Comparison of ENCODE assay signal across 31 cellular contexts in genomic region chr1:186152945-186153309, GRCh38.
A peak's percentile ranks its signal among the peaks of the same experiment; 100 is the strongest.
DNase-seq lines count a peak whose midpoint lies in the region.
"Had no signal": no experiment of that assay in that cellular context is flagged by ENCODE, and none has a peak within 500 bp of the region (broad histone marks: within the 10 kb centered on the region; RNA-seq: fewer than 3 reads in every experiment).

No MANE protein-coding gene starts in this region.

- no peak overlapping the region for H3K4me3 ChIP-seq in SJSA1
- H3K4me3 ChIP-seq: esophagus squamous epithelium, neural progenitor cell, SJCRH30, spleen, stomach had no signal

- no peaks in the 10 kb centered on the region for H3K27me3 ChIP-seq in SJSA1 (replicated peaks)
- H3K27me3 ChIP-seq: esophagus squamous epithelium, neural progenitor cell, SJCRH30, spleen, stomach had no signal

- H3K36me3 ChIP-seq in SJSA1: no peaks in the 10 kb centered on the region
- H3K36me3 ChIP-seq: esophagus squamous epithelium, neural progenitor cell, spleen, stomach had no signal

- peak overlapping the region; percentile 60 for H3K27ac ChIP-seq in SJSA1
- H3K27ac ChIP-seq: C4-2B, HL-60, neural progenitor cell, SJCRH30, spleen, stomach had no signal

- H3K4me1 ChIP-seq in SJSA1 (replicated peaks): peaks cover 45% of the 10 kb centered on the region
- H3K4me1 ChIP-seq: spleen, stomach had no signal

- no peaks in the 10 kb centered on the region for H3K9me3 ChIP-seq in SJSA1 (replicated peaks)
- H3K9me3 ChIP-seq: esophagus squamous epithelium, SJCRH30, spleen, stomach had no signal

- intact Hi-C loops in posterior vena cava (cut with DNase I): no loop called here

- peak; percentile 54 for DNase-seq in SIG-M5 treated with dmso at 0.1 percent for 504 hours (lab: John Stamatoyannopoulos, UW; ENCODE audit: unreplicated experiment)
- no peak for DNase-seq in SIG-M5 (lab: John Stamatoyannopoulos, UW)
- DNase-seq in SJSA1 (ENCODE audit: low read depth in 1 of 2, low spot score in 2 of 2): no peak
- DNase-seq in foreskin melanocyte: peak; percentile 50
- no peak for DNase-seq in SHP77 treated with DMSO at 0.1 percent for 48 hours (lab: John Stamatoyannopoulos, UW)
- no peak for DNase-seq in activated CD8-positive, alpha-beta memory T cell treated with anti-CD3 and anti-CD28 coated beads, Interleukin-2, amount 50 U/mL, for 48 hours
- no peak for DNase-seq in stimulated activated CD4-positive, alpha-beta T cell treated with anti-CD3 and anti-CD28 coated beads, Interleukin-4, amount 100 ng/mL, for 24 hours
- DNase-seq in posterior vena cava (ENCODE audit: low spot score): no peak
- DNase-seq: 8988T; activated CD4-positive, alpha-beta T cell treated with anti-CD3 and anti-CD28 coated beads, Interleukin-2, amount 50 U/mL, for 1 hour; activated CD4-positive, CD25-positive, alpha-beta regulatory T cell; activated naive CD4-positive, alpha-beta T cell; activated T-cell treated with anti-CD3 and anti-CD28 coated beads, Interleukin-2, amount 50 U/mL, for 48 hours; COR-L47; dermis blood vessel endothelial cell; esophagus squamous epithelium; GF-D8; H9; immature natural killer cell; left colon; NCI-H1417 treated with DMSO at 0.1 percent for 48 hours; NCI-H2081 treated with DMSO at 0.1 percent for 48 hours; NCI-H526 treated with DMSO at 0.1 percent for 48 hours; right cardiac atrium; spleen; stimulated activated CD4-positive, alpha-beta T cell treated with anti-CD3 and anti-CD28 coated beads, Interleukin-2, amount 100 ng/mL, for 24 hours; stomach had no signal

Comparison
In these comparisons a context has a peak if more than half of its experiments do, and no peak if none do; other contexts are left out.
1. DNase-seq: peak in SIG-M5 treated with dmso at 0.1 percent for 504 hours (single experiment) and foreskin melanocyte (single experiment); none in SIG-M5 (single experiment), SJSA1 (0 of 2), SHP77 treated with DMSO at 0.1 percent for 48 hours (single experiment), activated CD8-positive, alpha-beta memory T cell treated with anti-CD3 and anti-CD28 coated beads, Interleukin-2, amount 50 U/mL, for 48 hours (single experiment), stimulated activated CD4-positive, alpha-beta T cell treated with anti-CD3 and anti-CD28 coated beads, Interleukin-4, amount 100 ng/mL, for 24 hours (single experiment) and posterior vena cava (single experiment).